Comparison of ENCODE assay signal across 10 cellular contexts in genomic region chr19:15323496-15324235, GRCh38. TPM values are rescaled to one million over a fixed set of nuclear protein-coding genes. Genes with fewer than 3 reads are reported as not detected.
DNase-seq lines count a peak whose midpoint lies in the region; ATAC-seq, FAIRE-seq and TF ChIP-seq lines count a peak whose summit lies in the region.
"Had no signal": no experiment of that assay in that cellular context is flagged by ENCODE, and none has a peak within 500 bp of the region (broad histone marks: within the 10 kb centered on the region; RNA-seq: fewer than 3 reads in every experiment).

No MANE protein-coding gene starts in this region.

- peak overlapping the region; percentile 29 to 45 for H3K27ac ChIP-seq in small intestine (ENCODE audit: low read depth in 1 of 2, low read length in 1 of 2)

- peak overlapping the region; percentile 69 for H3K27ac Mint-ChIP-seq in HFFc6
- H3K27ac Mint-ChIP-seq in activated naive CD4-positive, alpha-beta T cell treated with anti-CD3 and anti-CD28 coated beads, Interleukin-2, amount 50 U/mL, for 72 hours = peak overlapping the region; percentile 21 to 50
- no peak overlapping the region for H3K27ac Mint-ChIP-seq in T-helper 2 cell treated with Interferon-gamma antibody and Interleukin-4, amounts not matched to agents 5 μg/mL and 100 μg/mL, for 36 hours

- peak; percentile 54 to 62 for ATAC-seq in activated naive CD4-positive, alpha-beta T cell treated with anti-CD3 and anti-CD28 coated beads, Interleukin-2, amount 50 U/mL, for 72 hours
- ATAC-seq in left ventricle myocardium superior = peak; percentile 61
- ATAC-seq in GM18861 (IDR thresholded peaks at IDR 0.05; ENCODE audit: unreplicated experiment) = no peak

- WGBS in small intestine, 3 donors = 24 to 27% (median 25%) methylated on average over 5 of the region's 5 CpGs

- intact Hi-C loops in left ventricle myocardium superior (cut with micrococcal nuclease) = no loop called here

- peaks cover 12% of the 10 kb centered on the region for H3K36me3 Mint-ChIP-seq in HFFc6 (ENCODE audit: low read depth)
- peaks cover 0 to 18% of the 10 kb centered on the region in 2 donors for H3K36me3 Mint-ChIP-seq in activated naive CD4-positive, alpha-beta T cell treated with anti-CD3 and anti-CD28 coated beads, Interleukin-2, amount 50 U/mL, for 72 hours
- peaks cover 21% of the 10 kb centered on the region for H3K36me3 Mint-ChIP-seq in T-helper 2 cell treated with Interferon-gamma antibody and Interleukin-4, amounts not matched to agents 5 μg/mL and 100 μg/mL, for 36 hours (ENCODE audit: low read depth)

- peaks cover 1% of the 10 kb centered on the region; the same call in 1 of the 2 replicates for H3K27me3 Mint-ChIP-seq in HFFc6 (ENCODE audit: insufficient read depth)
- H3K27me3 Mint-ChIP-seq in T-helper 2 cell treated with Interferon-gamma antibody and Interleukin-4, amounts not matched to agents 5 μg/mL and 100 μg/mL, for 36 hours (ENCODE audit: low read depth) = no peaks in the 10 kb centered on the region

- H3K9me3 Mint-ChIP-seq in HFFc6 = no peaks in the 10 kb centered on the region
- peaks cover 0 to 11% of the 10 kb centered on the region in 2 donors for H3K9me3 Mint-ChIP-seq in activated naive CD4-positive, alpha-beta T cell treated with anti-CD3 and anti-CD28 coated beads, Interleukin-2, amount 50 U/mL, for 72 hours
- H3K9me3 Mint-ChIP-seq in T-helper 2 cell treated with Interferon-gamma antibody and Interleukin-4, amounts not matched to agents 5 μg/mL and 100 μg/mL, for 36 hours = no peaks in the 10 kb centered on the region

- FAIRE-seq in small intestine (lab: Jason Lieb, UNC) = no peak

- peaks cover 25 to 52% of the 10 kb centered on the region in 2 donors for H3K4me1 ChIP-seq in small intestine (ENCODE audit: control insufficient read depth in 2 of 2, insufficient read depth in 1 of 2, low read depth in 1 of 2, low read length in 1 of 2)

- H3K4me1 Mint-ChIP-seq in HFFc6 (ENCODE audit: low read depth) = peaks cover 91% of the 10 kb centered on the region
- peaks cover 55% of the 10 kb centered on the region for H3K4me1 Mint-ChIP-seq in T-helper 2 cell treated with Interferon-gamma antibody and Interleukin-4, amounts not matched to agents 5 μg/mL and 100 μg/mL, for 36 hours (ENCODE audit: low read depth)

- H3K27me3 ChIP-seq in small intestine (ENCODE audit: control insufficient read depth in 2 of 2, insufficient read depth in 2 of 2, low read length in 2 of 2) = no peaks in the 10 kb centered on the region

- no peak for TF ChIP-seq CTCF in HFFc6 (IDR thresholded peaks at IDR 0.05)

- no peaks in the 10 kb centered on the region for H3K9me3 ChIP-seq in small intestine (ENCODE audit: control insufficient read depth, low read depth)

- H3K4me3 ChIP-seq in small intestine (ENCODE audit: low read depth in 1 of 2, low read length in 2 of 2) = no peak overlapping the region

- H3K36me3 ChIP-seq in small intestine (ENCODE audit: control insufficient read depth in 2 of 2, insufficient read depth in 2 of 2, low read length in 2 of 2) = no peaks in the 10 kb centered on the region

- peak; percentile 48 for DNase-seq in HFFc6
- DNase-seq in activated naive CD4-positive, alpha-beta T cell treated with anti-CD3 and anti-CD28 coated beads, Interleukin-2, amount 50 U/mL, for 72 hours (ENCODE audit: low spot score in 2 of 2) = no peak
- peak; percentile 71 for DNase-seq in left ventricle myocardium superior
- peak; percentile 58 for DNase-seq in small intestine
- no peak for DNase-seq in 8988T
- no peak for DNase-seq in T-helper 2 cell treated with Interferon-gamma antibody and Interleukin-4, amounts not matched to agents 5 μg/mL and 100 μg/mL, for 36 hours (ENCODE audit: low spot score)
- DNase-seq in NCI-H1417 treated with DMSO at 0.1 percent for 48 hours (lab: John Stamatoyannopoulos, UW) = no peak
- DNase-seq: activated gamma-delta T cell treated with Interleukin-2 at 50 U/mL for 16 hours, NCI-H1048 had no signal

- peak overlapping the region; percentile 22 for H3K4me3 Mint-ChIP-seq in HFFc6
- no peak overlapping the region for H3K4me3 Mint-ChIP-seq in T-helper 2 cell treated with Interferon-gamma antibody and Interleukin-4, amounts not matched to agents 5 μg/mL and 100 μg/mL, for 36 hours

RNA-seq across cellular contexts. Expression of gene BRD4, which starts 8.7 kb away (rescaled TPM):
- total RNA-seq in HFFc6 (2021; fragmentation: NEBNext Ultra II Directional; extraction: Animal tissue kit (Norgen Biotek cat#: 25700)) = 10 to 100 TPM; 74.9 to 85.2 (median 81.5) TPM
- total RNA-seq in activated naive CD4-positive, alpha-beta T cell treated with anti-CD3 and anti-CD28 coated beads, Interleukin-2, amount 50 U/mL, for 72 hours = 100 to 1,000 TPM; 108 to 114 TPM
- total RNA-seq in left ventricle myocardium superior = 67.4 TPM
- 10 to 100 TPM; 15.7 to 27.0 (median 22.4) TPM for polyA plus RNA-seq in small intestine

RNA-seq across cellular contexts. Expression of gene AKAP8, which starts 55.9 kb away (rescaled TPM):
- total RNA-seq in HFFc6 (2021; fragmentation: NEBNext Ultra II Directional; extraction: Animal tissue kit (Norgen Biotek cat#: 25700)) = 10 to 100 TPM; 22.8 to 31.2 (median 29.6) TPM
- 10 to 100 TPM; 41.1 to 51.4 TPM for total RNA-seq in activated naive CD4-positive, alpha-beta T cell treated with anti-CD3 and anti-CD28 coated beads, Interleukin-2, amount 50 U/mL, for 72 hours
- 24.0 TPM for total RNA-seq in left ventricle myocardium superior
- 10 to 100 TPM; 14.1 to 21.7 (median 16.2) TPM for polyA plus RNA-seq in small intestine

Comparison
In these comparisons a context has a peak if more than half of its experiments do, and no peak if none do; other contexts are left out.
1. DNase-seq: peak in HFFc6 (single experiment), left ventricle myocardium superior (single experiment) and small intestine (single experiment); none in activated naive CD4-positive, alpha-beta T cell treated with anti-CD3 and anti-CD28 coated beads, Interleukin-2, amount 50 U/mL, for 72 hours (0 of 2), 8988T (single experiment), T-helper 2 cell treated with Interferon-gamma antibody and Interleukin-4, amounts not matched to agents 5 μg/mL and 100 μg/mL, for 36 hours (single experiment) and NCI-H1417 treated with DMSO at 0.1 percent for 48 hours (single experiment).